10 cellular contexts compared by ENCODE assay signal in genomic region chr12:132071001-132071810, GRCh38.
DNase-seq lines count a peak whose midpoint lies in the region; ATAC-seq and TF ChIP-seq lines count a peak whose summit lies in the region.
"Had no signal": no experiment of that assay in that cellular context is flagged by ENCODE, and none has a peak within 500 bp of the region (broad histone marks: within the 10 kb centered on the region; RNA-seq: fewer than 3 reads in every experiment).

No MANE protein-coding gene starts in this region.

- H3K9me3 ChIP-seq in PC-3 (ENCODE audit: low read length) (no peaks in the 10 kb centered on the region), upper lobe of right lung (no peaks in the 10 kb centered on the region)

- H3K36me3 Mint-ChIP-seq in T-cell = peaks cover 53% of the 10 kb centered on the region

- no peaks in the 10 kb centered on the region for H4K20me1 ChIP-seq in PC-3 (ENCODE audit: low read length)

- no peaks in the 10 kb centered on the region for H3F3A ChIP-seq in PC-3 (ENCODE audit: low read length, unreplicated experiment)

- H3K27ac ChIP-seq in PC-3 (ENCODE audit: low read length) = no peak overlapping the region
- no peak overlapping the region for H3K27ac ChIP-seq in upper lobe of right lung

- intact Hi-C loops in PC-3 (cut with micrococcal nuclease) (no loop called here), upper lobe of right lung (cut with DNase I) (no loop called here)

- no peaks in the 10 kb centered on the region for H3K27me3 ChIP-seq in PC-3 (ENCODE audit: low read length)
- H3K27me3 ChIP-seq in upper lobe of right lung = no peaks in the 10 kb centered on the region

- H3K9me2 ChIP-seq in PC-3 (replicated peaks; ENCODE audit: low read length) = no peaks in the 10 kb centered on the region

- no peaks in the 10 kb centered on the region for H3K4me1 ChIP-seq in PC-3 (ENCODE audit: insufficient read depth, low read length)
- no peaks in the 10 kb centered on the region for H3K4me1 ChIP-seq in upper lobe of right lung

- DNase-seq in T-cell = no peak
- no peak for DNase-seq in PC-3
- no peak for DNase-seq in HuH-7.5 (ENCODE audit: low spot score)
- DNase-seq in upper lobe of right lung = no peak
- no peak for DNase-seq in NCI-H187 treated with DMSO at 0.1 percent for 48 hours (lab: John Stamatoyannopoulos, UW)
- DNase-seq: activated CD8-positive, alpha-beta memory T cell treated with anti-CD3 and anti-CD28 coated beads, Interleukin-2, amount 50 U/mL, for 4 hours had no signal

- CTCF ChIA-PET in T-cell (lab: Charles Lee) = no interaction called here
- CTCF ChIA-PET in PC-3 (lab: Charles Lee) = no interaction called here

- H3K9me3 Mint-ChIP-seq in T-cell = no peaks in the 10 kb centered on the region
- H3K9me3 Mint-ChIP-seq: neural crest cell had no signal

- H3K4me2 ChIP-seq in PC-3 (ENCODE audit: low read length) = no peak overlapping the region

- no TSS peak for BruUV-seq in PC-3 (replicated peaks; lab: Mats Ljungman, UMichigan)

- no peaks in the 10 kb centered on the region for H3K27me3 Mint-ChIP-seq in T-cell

- peak overlapping the region; percentile 39 for H3K4me3 ChIP-seq in GM12875 (ENCODE audit: low read depth, low read length)
- no peak overlapping the region for H3K4me3 ChIP-seq in PC-3 (ENCODE audit: low read length)
- H3K4me3 ChIP-seq in upper lobe of right lung = no peak overlapping the region

- H2AFZ ChIP-seq in PC-3 (ENCODE audit: low read length) = no peak overlapping the region

- H3K36me3 ChIP-seq in PC-3 (ENCODE audit: low read depth, low read length) = peaks cover 44% of the 10 kb centered on the region; the same call in 1 of the 2 replicates
- H3K36me3 ChIP-seq in upper lobe of right lung = peaks cover 71% of the 10 kb centered on the region

- peaks cover 13 to 25% (median 22%) of the 10 kb centered on the region in 3 donors for H3K4me1 Mint-ChIP-seq in T-cell

- no peak overlapping the region for H3K4me3 Mint-ChIP-seq in T-cell
- H3K4me3 Mint-ChIP-seq: neural crest cell had no signal

- POLR2A ChIA-PET in T-cell (lab: Charles Lee) (no interaction called here), PC-3 (lab: Charles Lee; ENCODE audit: unreplicated experiment) (no interaction called here)

- peak; percentile 79 for ATAC-seq in GM19452 (IDR thresholded peaks at IDR 0.05; ENCODE audit: unreplicated experiment)
- peak; percentile 74 for ATAC-seq in HG03103 (IDR thresholded peaks at IDR 0.05; ENCODE audit: low read depth, unreplicated experiment)
- ATAC-seq in T-cell (replicated peaks in 1 of 4) = no peak
- ATAC-seq in PC-3 = no peak
- no peak for ATAC-seq in upper lobe of right lung

- peak overlapping the region; percentile 8 to 15 for H3K27ac Mint-ChIP-seq in T-cell

- no peaks in the 10 kb centered on the region for H3K79me2 ChIP-seq in PC-3 (ENCODE audit: low read length)

- no peak for TF ChIP-seq CTCF in GM12875 (IDR thresholded peaks at IDR 0.05; ENCODE audit: borderline replicate concordance, insufficient read depth, low read depth, low read length)
- no peak for TF ChIP-seq CTCF in PC-3 (conservative IDR thresholded peaks at IDR 0.05; ENCODE audit: low read depth, low read length)
- TF ChIP-seq CTCF in upper lobe of right lung (IDR thresholded peaks at IDR 0.05) = no peak

- no peak overlapping the region for H3K9ac ChIP-seq in PC-3 (ENCODE audit: low read length)

Comparison
In these comparisons a context has a peak if more than half of its experiments do, and no peak if none do; other contexts are left out.
1. ATAC-seq: peak in GM19452 (single experiment) and HG03103 (single experiment); none in T-cell (0 of 4), PC-3 (single experiment) and upper lobe of right lung (single experiment).